In genomic region chr16:19700319-19700781, GRCh38 we compare ENCODE assay signal across 10 cellular contexts. TPM values are rescaled to one million over a fixed set of nuclear protein-coding genes. Genes with fewer than 3 reads are reported as not detected.
DNase-seq lines count a peak whose midpoint lies in the region; ATAC-seq, FAIRE-seq and TF ChIP-seq lines count a peak whose summit lies in the region.
"Had no signal": no experiment of that assay in that cellular context is flagged by ENCODE, and none has a peak within 500 bp of the region (broad histone marks: within the 10 kb centered on the region; RNA-seq: fewer than 3 reads in every experiment).

No MANE protein-coding gene starts in this region.

- no peak for ATAC-seq in CD4-positive, CD25-positive, alpha-beta regulatory T cell (ENCODE audit: low read depth in 2 of 2)
- no peak for ATAC-seq in sciatic nerve

- H3K4me3 ChIP-seq in CD4-positive, CD25-positive, alpha-beta regulatory T cell (ENCODE audit: low read depth, low read length), result no peak overlapping the region

- no peak overlapping the region for H3K27ac ChIP-seq in CD4-positive, CD25-positive, alpha-beta regulatory T cell (ENCODE audit: insufficient read depth, low read length, poor library complexity, severe bottlenecking)

- H3K4me1 Mint-ChIP-seq in CD4-positive, CD25-positive, alpha-beta regulatory T cell, result peaks cover 8 to 35% (median 15%) of the 10 kb centered on the region in 4 donors
- peaks cover 47% of the 10 kb centered on the region for H3K4me1 Mint-ChIP-seq in dendritic cell treated with granulocyte-macrophage colony-stimulating factor and Interleukin-4, amounts not matched to agents 40 ng/mL and 50 ng/mL, for 4 days (ENCODE audit: low read depth)
- no peaks in the 10 kb centered on the region for H3K4me1 Mint-ChIP-seq in nephron progenitor cell
- peaks cover 18% of the 10 kb centered on the region for H3K4me1 Mint-ChIP-seq in activated T-helper 2 cell treated with anti-CD3 and anti-CD28 coated beads, Interferon-gamma antibody, Interleukin-2, Interleukin-4, amounts not matched to agents 10 μg/mL and 5 μg/mL and 100 μg/mL, durations not matched to agents 14 hours and 24 hours and 36 hours (ENCODE audit: low read depth)

- H3K9me3 Mint-ChIP-seq in CD4-positive, CD25-positive, alpha-beta regulatory T cell, result peaks cover 0 to 2% (median 0%) of the 10 kb centered on the region in 7 donors
- H3K9me3 Mint-ChIP-seq in dendritic cell treated with granulocyte-macrophage colony-stimulating factor and Interleukin-4, amounts not matched to agents 40 ng/mL and 50 ng/mL, for 4 days, result no peaks in the 10 kb centered on the region
- no peaks in the 10 kb centered on the region for H3K9me3 Mint-ChIP-seq in nephron progenitor cell
- H3K9me3 Mint-ChIP-seq in activated T-helper 2 cell treated with anti-CD3 and anti-CD28 coated beads, Interferon-gamma antibody, Interleukin-2, Interleukin-4, amounts not matched to agents 10 μg/mL and 5 μg/mL and 100 μg/mL, durations not matched to agents 14 hours and 24 hours and 36 hours, result no peaks in the 10 kb centered on the region

- no peak for DNase-seq in CD4-positive, CD25-positive, alpha-beta regulatory T cell
- DNase-seq in LoVo (ENCODE audit: low spot score) (peak; percentile 29), nephron progenitor cell (no peak), sciatic nerve (ENCODE audit: low spot score) (no peak), NCI-H1436 treated with DMSO at 0.1 percent for 48 hours (lab: John Stamatoyannopoulos, UW) (no peak), urothelium cell line (ENCODE audit: low spot score) (no peak)
- DNase-seq in activated T-helper 2 cell treated with anti-CD3 and anti-CD28 coated beads, Interferon-gamma antibody, Interleukin-2, Interleukin-4, amounts not matched to agents 10 μg/mL and 5 μg/mL and 100 μg/mL, durations not matched to agents 14 hours and 24 hours and 36 hours (ENCODE audit: low spot score), result no peak
- DNase-seq: effector CD4-positive, alpha-beta T cell; NCI-H1694 had no signal

- peaks cover 26% of the 10 kb centered on the region for H3K4me1 ChIP-seq in CD4-positive, CD25-positive, alpha-beta regulatory T cell (ENCODE audit: control insufficient read depth, insufficient read depth, low read length, poor library complexity, severe bottlenecking)

- H3K4me3 Mint-ChIP-seq in CD4-positive, CD25-positive, alpha-beta regulatory T cell, result no peak overlapping the region
- H3K4me3 Mint-ChIP-seq in dendritic cell treated with granulocyte-macrophage colony-stimulating factor and Interleukin-4, amounts not matched to agents 40 ng/mL and 50 ng/mL, for 4 days, result no peak overlapping the region
- H3K4me3 Mint-ChIP-seq in nephron progenitor cell, result no peak overlapping the region
- no peak overlapping the region for H3K4me3 Mint-ChIP-seq in activated T-helper 2 cell treated with anti-CD3 and anti-CD28 coated beads, Interferon-gamma antibody, Interleukin-2, Interleukin-4, amounts not matched to agents 10 μg/mL and 5 μg/mL and 100 μg/mL, durations not matched to agents 14 hours and 24 hours and 36 hours (ENCODE audit: low read depth)

- H3K36me3 ChIP-seq in CD4-positive, CD25-positive, alpha-beta regulatory T cell (ENCODE audit: control insufficient read depth, insufficient read depth, low read length), result peaks cover 40% of the 10 kb centered on the region

- H3K27ac Mint-ChIP-seq in CD4-positive, CD25-positive, alpha-beta regulatory T cell, result peak overlapping the region; percentile 34 to 77 (median 48)
- peak overlapping the region; percentile 45 for H3K27ac Mint-ChIP-seq in dendritic cell treated with granulocyte-macrophage colony-stimulating factor and Interleukin-4, amounts not matched to agents 40 ng/mL and 50 ng/mL, for 4 days
- H3K27ac Mint-ChIP-seq in nephron progenitor cell, result peak overlapping the region; percentile 83
- H3K27ac Mint-ChIP-seq in activated T-helper 2 cell treated with anti-CD3 and anti-CD28 coated beads, Interferon-gamma antibody, Interleukin-2, Interleukin-4, amounts not matched to agents 10 μg/mL and 5 μg/mL and 100 μg/mL, durations not matched to agents 14 hours and 24 hours and 36 hours, result no peak overlapping the region

- intact Hi-C loops in dendritic cell treated with granulocyte-macrophage colony-stimulating factor and Interleukin-4, amounts not matched to agents 40 ng/mL and 50 ng/mL, for 4 days (cut with micrococcal nuclease), result no loop called here
- intact Hi-C loops in sciatic nerve (cut with DNase I), result no loop called here
- intact Hi-C loops in activated T-helper 2 cell treated with anti-CD3 and anti-CD28 coated beads, Interferon-gamma antibody, Interleukin-2, Interleukin-4, amounts not matched to agents 10 μg/mL and 5 μg/mL and 100 μg/mL, durations not matched to agents 14 hours and 24 hours and 36 hours (cut with micrococcal nuclease), result no loop called here

- H3K27me3 Mint-ChIP-seq in CD4-positive, CD25-positive, alpha-beta regulatory T cell, result no peaks in the 10 kb centered on the region
- H3K27me3 Mint-ChIP-seq in dendritic cell treated with granulocyte-macrophage colony-stimulating factor and Interleukin-4, amounts not matched to agents 40 ng/mL and 50 ng/mL, for 4 days, result no peaks in the 10 kb centered on the region
- no peaks in the 10 kb centered on the region for H3K27me3 Mint-ChIP-seq in nephron progenitor cell (ENCODE audit: low read depth, poor library complexity)
- H3K27me3 Mint-ChIP-seq in activated T-helper 2 cell treated with anti-CD3 and anti-CD28 coated beads, Interferon-gamma antibody, Interleukin-2, Interleukin-4, amounts not matched to agents 10 μg/mL and 5 μg/mL and 100 μg/mL, durations not matched to agents 14 hours and 24 hours and 36 hours (ENCODE audit: low read depth), result no peaks in the 10 kb centered on the region

- TF ChIP-seq CTCF in nephron progenitor cell (IDR thresholded peaks at IDR 0.05), result no peak

- peaks cover 41% of the 10 kb centered on the region for H3K36me3 Mint-ChIP-seq in CD4-positive, CD25-positive, alpha-beta regulatory T cell
- H3K36me3 Mint-ChIP-seq in dendritic cell treated with granulocyte-macrophage colony-stimulating factor and Interleukin-4, amounts not matched to agents 40 ng/mL and 50 ng/mL, for 4 days (ENCODE audit: low read depth), result peaks cover 81% of the 10 kb centered on the region
- H3K36me3 Mint-ChIP-seq in nephron progenitor cell (ENCODE audit: low read depth), result peaks cover 90% of the 10 kb centered on the region
- peaks cover 69% of the 10 kb centered on the region for H3K36me3 Mint-ChIP-seq in activated T-helper 2 cell treated with anti-CD3 and anti-CD28 coated beads, Interferon-gamma antibody, Interleukin-2, Interleukin-4, amounts not matched to agents 10 μg/mL and 5 μg/mL and 100 μg/mL, durations not matched to agents 14 hours and 24 hours and 36 hours (ENCODE audit: low read depth)

- H3K9me3 ChIP-seq in CD4-positive, CD25-positive, alpha-beta regulatory T cell (ENCODE audit: control insufficient read depth in 2 of 2, low read length in 2 of 2), result no peaks in the 10 kb centered on the region

- FAIRE-seq in urothelium cell line (lab: Jason Lieb, UNC), result no peak

- no peaks in the 10 kb centered on the region for H3K27me3 ChIP-seq in CD4-positive, CD25-positive, alpha-beta regulatory T cell (ENCODE audit: control insufficient read depth, insufficient read depth, low read length)

RNA-seq across cellular contexts. Expression of gene KNOP1, which starts 17.7 kb away (rescaled TPM):
- 3.2 TPM for total RNA-seq in CD4-positive, CD25-positive, alpha-beta regulatory T cell
- polyA plus RNA-seq in CD4-positive, CD25-positive, alpha-beta regulatory T cell, result 1 to 10 TPM; 3.1 to 6.8 (median 6.6) TPM
- total RNA-seq in sciatic nerve, result 19.2 TPM
- total RNA-seq in activated T-helper 2 cell treated with anti-CD3 and anti-CD28 coated beads, Interferon-gamma antibody, Interleukin-2, Interleukin-4, amounts not matched to agents 10 μg/mL and 5 μg/mL and 100 μg/mL, durations not matched to agents 14 hours and 24 hours and 36 hours, result 29.2 and 30.1 TPM in 2 replicates

RNA-seq across cellular contexts. Expression of gene IQCK, which starts 17.7 kb away (rescaled TPM):
- 1.7 TPM for total RNA-seq in CD4-positive, CD25-positive, alpha-beta regulatory T cell
- polyA plus RNA-seq in CD4-positive, CD25-positive, alpha-beta regulatory T cell, result 1 to 10 TPM in 3 of 4 donors, under 1 TPM in 1; 0.23 to 1.8 (median 1.6) TPM
- 24.5 TPM for total RNA-seq in sciatic nerve
- total RNA-seq in activated T-helper 2 cell treated with anti-CD3 and anti-CD28 coated beads, Interferon-gamma antibody, Interleukin-2, Interleukin-4, amounts not matched to agents 10 μg/mL and 5 μg/mL and 100 μg/mL, durations not matched to agents 14 hours and 24 hours and 36 hours, result 0.89 and 1.0 TPM in 2 replicates
